In genomic region chr5:38201158-38201557, GRCh38 we compare ENCODE assay signal across 29 cellular contexts. TPM values are rescaled to one million over a fixed set of nuclear protein-coding genes. Genes with fewer than 3 reads are reported as not detected.
"Had no signal": no experiment of that assay in that cellular context is flagged by ENCODE, and none has a peak within 500 bp of the region (broad histone marks: within the 10 kb centered on the region; RNA-seq: fewer than 3 reads in every experiment).

No MANE protein-coding gene starts in this region.

- H3K9me3 ChIP-seq: ovary, psoas muscle, right lobe of liver, sigmoid colon, stomach, thoracic aorta, thyroid gland, tibial nerve, upper lobe of right lung, uterus had no signal

- H3K4me3 ChIP-seq: neural progenitor cell, ovary, psoas muscle, right lobe of liver, sigmoid colon, stomach, thoracic aorta, thyroid gland, tibial nerve, upper lobe of right lung, uterus had no signal

- H3K4me1 Mint-ChIP-seq: natural killer cell; nephron; stimulated activated effector memory CD8-positive, alpha-beta T cell treated with anti-CD3 and anti-CD28 coated beads, Interleukin-12 subunit alpha, Interleukin-12 subunit beta, amount 100 ng/mL, for 72 hours; stimulated activated naive B cell treated with anti-CD40 and anti-IgM and Interleukin-4, amounts not matched to agents 10 μg/mL and 1 μg/mL and 100 μg/mL, for 72 hours had no signal

- H3K9ac ChIP-seq: neural progenitor cell, parathyroid adenoma had no signal

- H3K27ac Mint-ChIP-seq: natural killer cell; nephron; neural progenitor cell; progenitor cell of endocrine pancreas; stimulated activated effector memory CD8-positive, alpha-beta T cell treated with anti-CD3 and anti-CD28 coated beads, Interleukin-12 subunit alpha, Interleukin-12 subunit beta, amount 100 ng/mL, for 72 hours; stimulated activated naive B cell treated with anti-CD40 and anti-IgM and Interleukin-4, amounts not matched to agents 10 μg/mL and 1 μg/mL and 100 μg/mL, for 72 hours; stimulated activated naive CD8-positive, alpha-beta T cell treated with anti-CD3 and anti-CD28 coated beads, Interleukin-15, Interleukin-2, amounts not matched to agents 100 ng/mL and 50 ng/mL, for 24 hours; type B pancreatic cell had no signal

- H3K4me1 ChIP-seq: neural progenitor cell, parathyroid adenoma, psoas muscle, right lobe of liver, sigmoid colon, stomach, thyroid gland, tibial nerve, upper lobe of right lung, uterus had no signal

- H3K36me3 Mint-ChIP-seq: natural killer cell; neural progenitor cell; stimulated activated effector memory CD8-positive, alpha-beta T cell treated with anti-CD3 and anti-CD28 coated beads, Interleukin-12 subunit alpha, Interleukin-12 subunit beta, amount 100 ng/mL, for 72 hours; stimulated activated naive B cell treated with anti-CD40 and anti-IgM and Interleukin-4, amounts not matched to agents 10 μg/mL and 1 μg/mL and 100 μg/mL, for 72 hours; type B pancreatic cell had no signal

- H3K79me2 ChIP-seq: parathyroid adenoma had no signal

- DNase-seq: natural killer cell; occipital lobe; ovary; posterior cingulate gyrus; psoas muscle; right cardiac atrium; right lobe of liver; sigmoid colon; small intestine; stimulated activated CD4-positive, alpha-beta T cell treated with anti-CD3 and anti-CD28 coated beads, Interleukin-15, amount 100 ng/mL, for 24 hours; stimulated activated CD4-positive, alpha-beta T cell treated with anti-CD3 and anti-CD28 coated beads, Interleukin-2, amount 100 ng/mL, for 24 hours; stimulated activated CD4-positive, alpha-beta T cell treated with anti-CD3 and anti-CD28 coated beads, Interleukin-2, amount 100 ng/mL, for 48 hours; stimulated activated CD4-positive, alpha-beta T cell treated with anti-CD3 and anti-CD28 coated beads, Interleukin-4, amount 100 ng/mL, for 24 hours; stimulated activated naive B cell treated with anti-CD40 and anti-IgM and Interleukin-4, amounts not matched to agents 10 μg/mL and 1 μg/mL and 100 μg/mL, for 72 hours; stimulated activated naive CD4-positive, alpha-beta T cell treated with Interleukin-2 at 50 U/mL for 16 hours; stomach; thyroid gland; upper lobe of right lung; uterus had no signal

- FAIRE-seq: small intestine had no signal

- H3K4me2 ChIP-seq: neural progenitor cell had no signal

- H3K27me3 ChIP-seq: neural progenitor cell, ovary, right lobe of liver, sigmoid colon, thyroid gland, tibial nerve, upper lobe of right lung, uterus had no signal

- H3K27ac ChIP-seq: neural progenitor cell, ovary, parathyroid adenoma, psoas muscle, right lobe of liver, sigmoid colon, stomach, thoracic aorta, thyroid gland, tibial nerve, upper lobe of right lung, uterus had no signal

- ATAC-seq: natural killer cell; psoas muscle; right cardiac atrium; right lobe of liver; stimulated activated effector memory CD8-positive, alpha-beta T cell treated with anti-CD3 and anti-CD28 coated beads, Interleukin-12 subunit alpha, Interleukin-12 subunit beta, amount 100 ng/mL, for 72 hours; stimulated activated naive B cell treated with anti-CD40 and anti-IgM and Interleukin-4, amounts not matched to agents 10 μg/mL and 1 μg/mL and 100 μg/mL, for 72 hours; upper lobe of right lung had no signal

- H3K9me3 Mint-ChIP-seq: nephron; stimulated activated naive CD8-positive, alpha-beta T cell treated with anti-CD3 and anti-CD28 coated beads, Interleukin-15, Interleukin-2, amounts not matched to agents 100 ng/mL and 50 ng/mL, for 24 hours; type B pancreatic cell had no signal

- H3K4me3 Mint-ChIP-seq: natural killer cell; nephron; neural progenitor cell; stimulated activated effector memory CD8-positive, alpha-beta T cell treated with anti-CD3 and anti-CD28 coated beads, Interleukin-12 subunit alpha, Interleukin-12 subunit beta, amount 100 ng/mL, for 72 hours; stimulated activated naive B cell treated with anti-CD40 and anti-IgM and Interleukin-4, amounts not matched to agents 10 μg/mL and 1 μg/mL and 100 μg/mL, for 72 hours; stimulated activated naive CD8-positive, alpha-beta T cell treated with anti-CD3 and anti-CD28 coated beads, Interleukin-15, Interleukin-2, amounts not matched to agents 100 ng/mL and 50 ng/mL, for 24 hours; type B pancreatic cell had no signal

- H2AFZ ChIP-seq: neural progenitor cell, parathyroid adenoma had no signal

- H3K36me3 ChIP-seq: neural progenitor cell, ovary, right lobe of liver, sigmoid colon, stomach, thoracic aorta, thyroid gland, tibial nerve, upper lobe of right lung, uterus had no signal

RNA-seq across cellular contexts. Expression of gene EGFLAM, which starts 57.2 kb away (rescaled TPM):
- total RNA-seq: natural killer cell had no signal
- polyA plus RNA-seq: neural cell had no signal
